Comparison of ENCODE assay signal across 7 cellular contexts in genomic region chr10:68516216-68516615, GRCh38. TPM values are rescaled to one million over a fixed set of nuclear protein-coding genes. Genes with fewer than 3 reads are reported as not detected.
DNase-seq lines count a peak whose midpoint lies in the region; ATAC-seq and TF ChIP-seq lines count a peak whose summit lies in the region.
"Not testable (repeated sequence)": the region's sequence is repeated elsewhere in the genome, so short reads cannot be mapped to it uniquely, and the experiment has no call there.

No MANE protein-coding gene starts in this region.

- not testable (repeated sequence) for H3K36me3 Mint-ChIP-seq in WTC11; nephron progenitor cell (ENCODE audit: low read depth)

- H3F3A ChIP-seq in smooth muscle cell (ENCODE audit: low read depth), result not testable (repeated sequence)

- WGBS in mammary epithelial cell (ENCODE audit: low coverage, missing lambda C conversion rate), result 39% methylated on average over 2 of the region's 2 CpGs
- WGBS in smooth muscle cell (ENCODE audit: low lambda C conversion rate), result 88% methylated on average over 2 of the region's 2 CpGs

- not testable (repeated sequence) for H3K27me3 Mint-ChIP-seq in WTC11 (ENCODE audit: low read depth); nephron progenitor cell (ENCODE audit: low read depth, poor library complexity)

- peaks cover 16% of the 10 kb centered on the region for H3K4me1 ChIP-seq in ACC112 (ENCODE audit: control insufficient read depth, insufficient read depth, low read length, unreplicated experiment)
- not testable (repeated sequence) for H3K4me1 ChIP-seq in HEK293 (ENCODE audit: control insufficient read depth, insufficient read depth, low read length); mammary epithelial cell (ENCODE audit: insufficient read depth, low read length); foreskin keratinocyte; smooth muscle cell (ENCODE audit: low read depth)

- not testable (repeated sequence) for TF ChIP-seq CTCF in HEK293 (tag by site-specific recombination; IDR thresholded peaks at IDR 0.05); WTC11 (IDR thresholded peaks at IDR 0.05); mammary epithelial cell (conservative IDR thresholded peaks at IDR 0.05 in 1 of 2, IDR thresholded peaks at IDR 0.05 in 1 of 2; ENCODE audit: extremely low read depth in 1 of 2, insufficient read depth in 1 of 2, low read depth in 1 of 2, low read length in 2 of 2); foreskin keratinocyte (conservative IDR thresholded peaks at IDR 0.05); nephron progenitor cell (IDR thresholded peaks at IDR 0.05); smooth muscle cell (IDR thresholded peaks at IDR 0.05; ENCODE audit: borderline replicate concordance, insufficient read depth, poor library complexity, severe bottlenecking)

- H3K27ac ChIP-seq in ACC112 (ENCODE audit: low read depth, low read length) (peak overlapping the region; percentile 68), HEK293 (ENCODE audit: extremely low read depth, low read depth, low read length) (0 out of 2 replicates have a peak overlapping the region, but pooled peaks have one; percentile 9), mammary epithelial cell (ENCODE audit: insufficient read depth, low read depth, low read length) (peak overlapping the region; percentile 44), foreskin keratinocyte (peak overlapping the region; percentile 14), smooth muscle cell (ENCODE audit: low read depth) (peak overlapping the region; percentile 68)

- CTCF ChIA-PET in HEK293 (lab: Yijun Ruan, JAX); mammary epithelial cell (lab: Charles Lee; ENCODE audit: low non-redundant PET): not testable (repeated sequence)
- CTCF ChIA-PET in WTC11 (lab: Charles Lee), result interaction anchor here (0.9 kb wide), 1 partner anchor 34 kb away, joined by 3 read pairs; no protein-coding TSS in a partner anchor

- not testable (repeated sequence) for H3K9me3 Mint-ChIP-seq in WTC11, nephron progenitor cell

- not testable (repeated sequence) for BruUV-seq in mammary epithelial cell (replicated peaks; lab: Mats Ljungman, UMichigan)

- not testable (repeated sequence) for H3K4me3 Mint-ChIP-seq in WTC11, nephron progenitor cell

- in situ Hi-C loops in mammary epithelial cell (cut with MboI; ENCODE audit: low sequenced_read_pairs in 2 of 2), result not testable (repeated sequence)

- H3K36me3 ChIP-seq in ACC112 (ENCODE audit: insufficient read depth, low read length); HEK293 (ENCODE audit: control insufficient read depth in 2 of 2, insufficient read depth in 1 of 2, low read length in 2 of 2); mammary epithelial cell (ENCODE audit: insufficient read depth, low read length); smooth muscle cell (ENCODE audit: low read depth): not testable (repeated sequence)

- not testable (repeated sequence) for H3K9ac ChIP-seq in mammary epithelial cell (ENCODE audit: insufficient read depth, low read length); smooth muscle cell (ENCODE audit: low read depth)

- peak overlapping the region; percentile 51 for H3K4me2 ChIP-seq in mammary epithelial cell (ENCODE audit: insufficient read depth, low read depth, low read length)
- H3K4me2 ChIP-seq in smooth muscle cell, result peak overlapping the region; percentile 66

- intact Hi-C loops in mammary epithelial cell (cut with micrococcal nuclease), result not testable (repeated sequence)

- not testable (repeated sequence) for H3K4me1 Mint-ChIP-seq in WTC11, nephron progenitor cell

- H3K9me3 ChIP-seq in HEK293 (ENCODE audit: control insufficient read depth, insufficient read depth, low read depth, low read length); mammary epithelial cell (replicated peaks; ENCODE audit: insufficient read depth, low read length); smooth muscle cell (replicated peaks; ENCODE audit: low read depth): not testable (repeated sequence)

- not testable (repeated sequence) for H2AFZ ChIP-seq in ACC112 (ENCODE audit: low read length, unreplicated experiment); smooth muscle cell (ENCODE audit: low read depth)
- H2AFZ ChIP-seq in mammary epithelial cell (ENCODE audit: low read depth, low read length), result peak overlapping the region; percentile 64

- H3K27me3 ChIP-seq in ACC112 (ENCODE audit: insufficient read depth, low read length); mammary epithelial cell (ENCODE audit: insufficient read depth, low read length); foreskin keratinocyte; smooth muscle cell (ENCODE audit: low read depth): not testable (repeated sequence)

- dilution Hi-C loops in mammary epithelial cell (cut with HindIII; ENCODE audit: low sequenced_read_pairs), result not testable (repeated sequence)

- not testable (repeated sequence) for ATAC-seq in WTC11, foreskin keratinocyte

- DNase-seq in WTC11 (ENCODE audit: low spot score); mammary epithelial cell; nephron progenitor cell; smooth muscle cell (lab: John Stamatoyannopoulos, UW; ENCODE audit: unreplicated experiment): not testable (repeated sequence)
- DNase-seq in foreskin keratinocyte, result peak; percentile 23 to 37

- H3K27ac Mint-ChIP-seq in WTC11 (peak overlapping the region; percentile 78), nephron progenitor cell (peak overlapping the region; percentile 92)

- POLR2A ChIA-PET in HEK293 (lab: Yijun Ruan, JAX), result interaction anchor here (0.7 kb wide), 1 partner anchor 9 kb away, joined by 6 read pairs; no protein-coding TSS in a partner anchor
- POLR2A ChIA-PET in WTC11 (lab: Charles Lee), result not testable (repeated sequence)

- H3K79me2 ChIP-seq in ACC112 (ENCODE audit: control insufficient read depth, insufficient read depth, low read length, unreplicated experiment); mammary epithelial cell (ENCODE audit: insufficient read depth, low read length); smooth muscle cell (ENCODE audit: low read depth): not testable (repeated sequence)

- not testable (repeated sequence) for H4K20me1 ChIP-seq in mammary epithelial cell (ENCODE audit: insufficient read depth, low read length); smooth muscle cell (ENCODE audit: low read depth)

- H3K4me3 ChIP-seq in ACC112 (ENCODE audit: low read depth, low read length), result peak overlapping the region; percentile 26; the same call in 1 of the 2 replicates
- not testable (repeated sequence) for H3K4me3 ChIP-seq in HEK293 (ENCODE audit: low read depth, low read length); mammary epithelial cell (replicated peaks in 1 of 3; ENCODE audit: insufficient read depth in 1 of 3, low read depth in 2 of 3, low read length in 3 of 3); smooth muscle cell

RNA-seq across cellular contexts. Expression of gene SLC25A16, which starts 11.1 kb away (rescaled TPM):
- 11.1 to 16.8 TPM (median 13.1 TPM) in 3 replicates for total RNA-seq in WTC11 (2021)
- total RNA-seq in mammary epithelial cell, result 10 to 100 TPM; 18.8 to 20.1 TPM
- 6.6 TPM for polyA plus RNA-seq in mammary epithelial cell
- 2.0 TPM for polyA minus RNA-seq in mammary epithelial cell
- total RNA-seq in foreskin keratinocyte, result 11.8 and 13.2 TPM in 2 replicates
- polyA plus RNA-seq in foreskin keratinocyte, result 4.8 TPM in 2 replicates
- 11.7 and 20.9 TPM in 2 replicates for total RNA-seq in smooth muscle cell
- polyA plus RNA-seq in smooth muscle cell, result 5.3 and 6.9 TPM in 2 replicates

RNA-seq across cellular contexts. Expression of gene TET1, which starts 43.9 kb away (rescaled TPM):
- 59.2 to 71.4 TPM (median 62.0 TPM) in 3 replicates for total RNA-seq in WTC11 (2021)
- total RNA-seq in mammary epithelial cell, result 1 to 10 TPM in 1 of 2 donors, under 1 TPM in 1; 0.75 to 1.8 TPM
- 0.37 TPM for polyA plus RNA-seq in mammary epithelial cell
- 2.2 TPM for polyA minus RNA-seq in mammary epithelial cell
- total RNA-seq in foreskin keratinocyte, result 0.42 and 0.51 TPM in 2 replicates
- 0.01 and 0.03 TPM in 2 replicates for polyA plus RNA-seq in foreskin keratinocyte
- 15.3 and 19.1 TPM in 2 replicates for total RNA-seq in smooth muscle cell
- polyA plus RNA-seq in smooth muscle cell, result 2.1 and 2.5 TPM in 2 replicates

RNA-seq across cellular contexts. Expression of gene DNA2, which starts 44.4 kb away (rescaled TPM):
- 39.3 to 46.3 TPM (median 43.0 TPM) in 3 replicates for total RNA-seq in WTC11 (2021)
- 10 to 100 TPM in 1 of 2 donors, 1 to 10 TPM in 1; 3.8 to 10.3 TPM for total RNA-seq in mammary epithelial cell
- 3.3 TPM for polyA plus RNA-seq in mammary epithelial cell
- polyA minus RNA-seq in mammary epithelial cell, result 8.9 TPM
- 10.6 and 14.7 TPM in 2 replicates for total RNA-seq in foreskin keratinocyte
- 2.2 and 4.0 TPM in 2 replicates for polyA plus RNA-seq in foreskin keratinocyte
- total RNA-seq in smooth muscle cell, result 5.7 and 13.8 TPM in 2 replicates
- 2.1 and 2.9 TPM in 2 replicates for polyA plus RNA-seq in smooth muscle cell

Comparison
In these comparisons a context has a peak if more than half of its experiments do, and no peak if none do; other contexts are left out.
1. H3K27ac ChIP-seq: peak in every context shown above with its lines; median percentile 68 in ACC112; 68 in smooth muscle cell; 44 in mammary epithelial cell; 14 in foreskin keratinocyte; 9 in HEK293.